Comparison of ENCODE assay signal across 9 cellular contexts in the genomic region with DNA sequence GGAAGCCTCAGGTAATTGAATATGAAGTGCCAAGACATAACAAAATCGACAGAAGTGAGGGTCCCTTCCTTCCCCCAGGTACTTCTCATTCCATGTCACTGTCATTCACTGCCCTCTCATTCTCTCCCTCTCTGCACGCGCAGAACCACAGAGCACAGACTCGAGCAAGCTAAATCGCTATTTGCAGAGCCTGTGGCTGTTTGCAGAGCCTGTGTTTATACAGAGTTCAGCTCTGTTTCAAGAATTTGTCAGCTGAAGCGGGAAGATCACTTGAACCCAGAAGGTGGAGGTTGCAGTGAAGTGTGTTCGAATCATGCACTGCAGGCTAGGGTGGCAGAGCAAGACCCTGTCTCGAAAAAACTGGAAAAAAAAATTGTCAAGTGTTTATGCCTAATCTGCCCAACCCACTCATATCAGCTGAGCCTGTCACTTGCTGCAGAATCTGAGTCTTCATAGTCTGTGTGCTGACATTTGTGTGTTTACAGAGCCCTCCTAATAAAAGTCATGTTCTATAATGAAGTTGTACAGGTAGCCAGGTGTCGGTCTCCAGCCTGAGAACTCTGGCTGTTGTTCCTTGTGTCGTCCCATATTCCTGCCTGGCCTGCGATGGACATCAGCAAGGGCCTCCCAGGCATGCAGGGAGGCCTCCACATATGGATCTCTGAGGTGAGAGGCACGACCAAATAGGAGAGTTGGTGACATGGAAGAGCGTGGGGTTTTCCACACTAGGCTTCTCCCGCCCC. TPM values are rescaled to one million over a fixed set of nuclear protein-coding genes. Genes with fewer than 3 reads are reported as not detected.
DNase-seq lines count a peak whose midpoint lies in the region; ATAC-seq and TF ChIP-seq lines count a peak whose summit lies in the region.
"Had no signal": no experiment of that assay in that cellular context is flagged by ENCODE, and none has a peak within 500 bp of the region (broad histone marks: within the 10 kb centered on the region; RNA-seq: fewer than 3 reads in every experiment).

No MANE protein-coding gene starts in this region.

- peak overlapping the region; percentile 62 to 89 for H3K27ac ChIP-seq in coronary artery
- peak overlapping the region; percentile 87 for H3K27ac ChIP-seq in naive thymus-derived CD4-positive, alpha-beta T cell (ENCODE audit: low read depth, low read length)

- no peak for DNase-seq in AG10803 (ENCODE audit: low read depth)
- DNase-seq in Jurkat, Clone E6-1 (ENCODE audit: low read depth, low spot score): no peak
- DNase-seq in coronary artery (ENCODE audit: low spot score): no peak
- DNase-seq in naive thymus-derived CD4-positive, alpha-beta T cell: peak in 1 of 9 donors; percentile 12
- DNase-seq in nucleus accumbens (lab: John Stamatoyannopoulos, UW): no peak

- peaks cover 41 to 43% of the 10 kb centered on the region in 2 donors for H3K4me1 ChIP-seq in naive thymus-derived CD4-positive, alpha-beta T cell (ENCODE audit: control insufficient read depth in 2 of 2, insufficient read depth in 2 of 2, low read length in 2 of 2)

- H3K4me1 Mint-ChIP-seq in naive thymus-derived CD4-positive, alpha-beta T cell: peaks cover 33 to 57% (median 49%) of the 10 kb centered on the region in 7 donors

- TF ChIP-seq CTCF in AG10803 (conservative IDR thresholded peaks at IDR 0.05; ENCODE audit: low read length) (no peak), coronary artery (IDR thresholded peaks at IDR 0.05) (no peak)

- H3K9me3 Mint-ChIP-seq in naive thymus-derived CD4-positive, alpha-beta T cell: no peaks in the 10 kb centered on the region

- H3K9me3 ChIP-seq in naive thymus-derived CD4-positive, alpha-beta T cell (ENCODE audit: control insufficient read depth in 2 of 3, low read length in 3 of 3): no peaks in the 10 kb centered on the region

- H3K36me3 Mint-ChIP-seq in naive thymus-derived CD4-positive, alpha-beta T cell: peaks cover 7 to 25% (median 7%) of the 10 kb centered on the region in 5 donors

- H3K4me3 Mint-ChIP-seq in naive thymus-derived CD4-positive, alpha-beta T cell: peak overlapping the region; percentile 82 to 98 (median 96)

- peak overlapping the region; percentile 92 to 97 (median 96) for H3K27ac Mint-ChIP-seq in naive thymus-derived CD4-positive, alpha-beta T cell

- intact Hi-C loops in naive thymus-derived CD4-positive, alpha-beta T cell (cut with micrococcal nuclease): no loop called here

- peaks cover 0 to 4% (median 0%) of the 10 kb centered on the region in 3 experiments for H3K36me3 ChIP-seq in naive thymus-derived CD4-positive, alpha-beta T cell (ENCODE audit: control insufficient read depth in 2 of 3, insufficient read depth in 3 of 3, low read length in 3 of 3)

- CTCF ChIA-PET in naive thymus-derived CD4-positive, alpha-beta T cell (lab: Charles Lee): interaction anchor here (1.6 kb wide), 1 partner anchor 46 kb away, joined by 3 read pairs; a partner anchor contains a TSS

- ATAC-seq in naive thymus-derived CD4-positive, alpha-beta T cell: no peak
- ATAC-seq in GM21528 (IDR thresholded peaks at IDR 0.05; ENCODE audit: low FRiP score, unreplicated experiment) (no peak), GM21576 (IDR thresholded peaks at IDR 0.05; ENCODE audit: unreplicated experiment) (no peak), GM19455 (IDR thresholded peaks at IDR 0.05; ENCODE audit: unreplicated experiment) (no peak)

- no peaks in the 10 kb centered on the region for H3K27me3 Mint-ChIP-seq in naive thymus-derived CD4-positive, alpha-beta T cell

- POLR2A ChIA-PET in naive thymus-derived CD4-positive, alpha-beta T cell (lab: Charles Lee): interaction anchor here (0.6 to 1.8 kb wide), 3 partner anchors 45 to 244 kb away, joined by 3 to 4 read pairs (median 3); a partner anchor contains a TSS

- H3K4me3 ChIP-seq in AG10803 (ENCODE audit: low read length) (peak overlapping the region; percentile 76), coronary artery (peak overlapping the region; percentile 90)
- peak overlapping the region; percentile 78 for H3K4me3 ChIP-seq in Jurkat, Clone E6-1 (ENCODE audit: low read length)
- peak overlapping the region; percentile 65 for H3K4me3 ChIP-seq in naive thymus-derived CD4-positive, alpha-beta T cell (ENCODE audit: low read length)

- H3K27me3 ChIP-seq in naive thymus-derived CD4-positive, alpha-beta T cell (ENCODE audit: control insufficient read depth in 2 of 2, insufficient read depth in 2 of 2, low read length in 2 of 2): no peaks in the 10 kb centered on the region

RNA-seq across cellular contexts. Expression of a gene that starts 2.7 kb away (rescaled TPM):
- 33.3 TPM for polyA plus RNA-seq in Jurkat, Clone E6-1 (2012; ENCODE audit: insufficient read depth, insufficient read length)
- total RNA-seq in naive thymus-derived CD4-positive, alpha-beta T cell: 10 to 100 TPM; 22.4 to 43.3 (median 29.5) TPM
- 10 to 100 TPM; 15.7 to 28.9 TPM for polyA plus RNA-seq in naive thymus-derived CD4-positive, alpha-beta T cell

RNA-seq across cellular contexts. Expression of a gene that starts 36.2 kb away (rescaled TPM):
- polyA plus RNA-seq in Jurkat, Clone E6-1 (2012; ENCODE audit: insufficient read depth, insufficient read length): 5.1 TPM
- 10 to 100 TPM; 18.4 to 44.0 (median 41.3) TPM for total RNA-seq in naive thymus-derived CD4-positive, alpha-beta T cell
- 10 to 100 TPM; 13.1 to 26.3 TPM for polyA plus RNA-seq in naive thymus-derived CD4-positive, alpha-beta T cell

RNA-seq across cellular contexts. Expression of a gene that starts 45.8 kb away (rescaled TPM):
- polyA plus RNA-seq in Jurkat, Clone E6-1 (2012; ENCODE audit: insufficient read depth, insufficient read length): 0.79 TPM
- 1 to 10 TPM; 1.5 to 9.4 (median 7.5) TPM for total RNA-seq in naive thymus-derived CD4-positive, alpha-beta T cell
- under 1 TPM; 0.41 to 0.73 TPM for polyA plus RNA-seq in naive thymus-derived CD4-positive, alpha-beta T cell
- total RNA-seq: G401 had no signal
